Comparison of ENCODE assay signal across 8 cellular contexts in the genomic region with DNA sequence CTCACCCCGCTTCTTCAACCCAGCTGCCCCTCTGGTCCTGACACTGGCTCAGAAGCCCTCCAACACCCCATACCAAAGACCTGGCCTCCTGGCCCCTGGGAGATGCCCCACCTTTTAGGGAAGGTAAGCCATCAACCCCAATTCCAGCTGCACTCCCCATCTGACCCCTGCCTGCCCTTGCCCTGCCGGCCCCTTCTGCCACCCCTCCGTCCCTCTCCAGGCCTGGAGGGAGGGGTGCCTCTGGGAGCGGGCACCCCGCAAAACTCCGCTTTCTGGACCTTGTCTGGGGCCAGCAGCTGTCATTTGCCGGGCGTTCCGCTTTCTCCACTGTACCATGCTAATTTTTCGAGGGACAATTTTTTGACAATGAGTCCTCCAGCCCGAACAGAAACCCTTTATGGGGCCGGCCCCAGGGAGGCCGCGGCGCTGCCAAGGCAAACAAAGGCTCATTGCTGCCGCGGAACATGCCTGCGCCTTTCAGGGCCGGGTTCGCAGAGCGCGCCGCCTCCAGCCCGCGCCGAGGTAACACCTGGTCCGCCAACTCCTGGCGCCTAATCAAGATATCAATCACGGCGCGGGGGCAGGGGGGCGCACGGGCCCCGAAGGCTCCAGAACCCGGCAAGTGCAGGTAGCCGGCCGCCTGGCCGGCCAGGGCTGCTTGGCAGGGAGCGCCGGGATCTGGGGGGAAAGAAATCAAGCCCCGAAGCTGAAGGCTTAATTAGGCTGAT.
DNase-seq lines count a peak whose midpoint lies in the region; ATAC-seq lines count a peak whose summit lies in the region.

No MANE protein-coding gene starts in this region.

- no peak overlapping the region for H2BK120ac ChIP-seq in neuronal stem cell (ENCODE audit: low read depth, low read length)

- no peak overlapping the region for H2BK12ac ChIP-seq in neuronal stem cell (ENCODE audit: low read length)

- H2BK15ac ChIP-seq in neuronal stem cell (ENCODE audit: low read length), result no peak overlapping the region

- H3K14ac ChIP-seq in neuronal stem cell (ENCODE audit: low read length), result no peak overlapping the region

- H2AK5ac ChIP-seq in neuronal stem cell (ENCODE audit: low read depth, low read length), result peak overlapping the region; percentile 77

- DNase-seq in GM03348 (ENCODE audit: low spot score) (peak; percentile 60), RPMI8226 (peak; percentile 57), globus pallidus (ENCODE audit: low spot score) (peak; percentile 84), neuronal stem cell (ENCODE audit: low spot score) (peak; percentile 38), MG63 (no peak)
- DNase-seq in effector CD4-positive, alpha-beta T cell, result no peak

- no peaks in the 10 kb centered on the region for H3K79me1 ChIP-seq in neuronal stem cell (ENCODE audit: low read depth, low read length)

- H3K36me3 ChIP-seq in neuronal stem cell (replicated peaks in 1 of 2; ENCODE audit: control insufficient read depth in 2 of 2, insufficient read depth in 2 of 2, low read length in 2 of 2) (no peaks in the 10 kb centered on the region), MG63 (no peaks in the 10 kb centered on the region)

- H3K27me3 ChIP-seq in neuronal stem cell (ENCODE audit: control insufficient read depth in 3 of 3, insufficient read depth in 3 of 3, low read depth in 1 of 3, low read length in 3 of 3) (peaks cover 3 to 86% (median 57%) of the 10 kb centered on the region in 3 experiments), MG63 (no peaks in the 10 kb centered on the region)

- no peak overlapping the region for H3K9ac ChIP-seq in neuronal stem cell (ENCODE audit: low read depth, low read length, poor library complexity)

- H3K23ac ChIP-seq in neuronal stem cell (ENCODE audit: low read depth, low read length, poor library complexity), result no peak overlapping the region

- H3K4me1 ChIP-seq in neuronal stem cell (ENCODE audit: control insufficient read depth in 2 of 2, insufficient read depth in 1 of 2, low read depth in 1 of 2, low read length in 2 of 2), result peaks cover 0 to 16% of the 10 kb centered on the region in 2 donors

- peak overlapping the region; percentile 94 for H3K18ac ChIP-seq in neuronal stem cell (ENCODE audit: low read length)

- no peaks in the 10 kb centered on the region for H3K9me3 ChIP-seq in neuronal stem cell (replicated peaks in 1 of 2; ENCODE audit: control insufficient read depth in 2 of 2, insufficient read depth in 1 of 2, low read depth in 1 of 2, low read length in 2 of 2)
- no peaks in the 10 kb centered on the region for H3K9me3 ChIP-seq in MG63

- H2BK5ac ChIP-seq in neuronal stem cell (ENCODE audit: low read length), result no peak overlapping the region

- no peak overlapping the region for H4K8ac ChIP-seq in neuronal stem cell (ENCODE audit: low read depth, low read length)

- ATAC-seq in HG02840 (IDR thresholded peaks at IDR 0.05; ENCODE audit: low FRiP score, unreplicated experiment), result no peak
- ATAC-seq in HG03097 (IDR thresholded peaks at IDR 0.05; ENCODE audit: low FRiP score, unreplicated experiment), result no peak

- H3K4me3 ChIP-seq in neuronal stem cell (ENCODE audit: low read length in 2 of 2) (peak overlapping the region in 1 of 2 donors; percentile 42), MG63 (no peak overlapping the region)

- no peak overlapping the region for H4K91ac ChIP-seq in neuronal stem cell (ENCODE audit: low read depth, low read length, poor library complexity)

- no peak overlapping the region for H3K4ac ChIP-seq in neuronal stem cell (ENCODE audit: low read length)

- H2AFZ ChIP-seq in neuronal stem cell (ENCODE audit: low read length), result peak overlapping the region; percentile 68

- no CpG with 5 or more reads among the region's 41 CpGs for WGBS in neuronal stem cell (ENCODE audit: extremely low coverage in 2 of 2, insufficient read length in 2 of 2, insufficient replicate concordance in 1 of 2), 2 donors

- peak overlapping the region; percentile 82 for H3K4me2 ChIP-seq in neuronal stem cell (ENCODE audit: insufficient read depth, low read length, poor library complexity, severe bottlenecking)

- H3K27ac ChIP-seq in neuronal stem cell (replicated peaks; ENCODE audit: low read length), result no peak overlapping the region

Comparison
In these comparisons a context has a peak if more than half of its experiments do, and no peak if none do; other contexts are left out.
1. DNase-seq: peak in GM03348 (single experiment), RPMI8226 (single experiment), globus pallidus (single experiment) and neuronal stem cell (single experiment); none in effector CD4-positive, alpha-beta T cell (single experiment) and MG63 (single experiment).